Comparison of ENCODE assay signal across 16 cellular contexts in the genomic region with DNA sequence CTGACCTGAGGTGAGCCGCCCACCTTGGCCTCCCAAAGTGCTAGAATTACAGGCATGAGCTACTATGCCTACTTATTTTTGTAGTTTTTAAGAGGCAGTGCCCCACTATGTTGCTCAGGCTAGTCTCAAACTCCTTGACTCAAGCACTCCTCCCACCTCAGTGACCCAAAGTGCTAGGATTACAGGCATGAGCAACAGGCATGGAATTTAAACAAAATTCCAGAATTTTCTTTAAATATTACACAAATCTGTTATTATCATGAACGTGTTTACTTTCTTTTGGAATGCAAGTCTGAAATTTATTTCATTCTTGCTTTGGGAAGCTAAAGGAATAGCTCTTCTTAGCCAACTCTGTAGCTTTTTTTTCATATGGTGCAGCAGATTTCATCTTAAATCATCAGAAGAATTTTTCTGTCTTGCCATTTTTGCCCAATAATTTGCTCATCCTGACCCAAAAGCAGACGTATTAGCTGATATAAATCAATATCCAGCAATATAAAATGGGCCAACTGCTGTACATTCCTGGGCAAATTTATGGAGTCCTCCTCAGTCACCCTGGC. TPM values are rescaled to one million over a fixed set of nuclear protein-coding genes. Genes with fewer than 3 reads are reported as not detected.
DNase-seq lines count a peak whose midpoint lies in the region; ATAC-seq and TF ChIP-seq lines count a peak whose summit lies in the region.
"Had no signal": no experiment of that assay in that cellular context is flagged by ENCODE, and none has a peak within 500 bp of the region (broad histone marks: within the 10 kb centered on the region; RNA-seq: fewer than 3 reads in every experiment).

No MANE protein-coding gene starts in this region.

- TF ChIP-seq POLR2A in GM18505 (IDR thresholded peaks at IDR 0.05; ENCODE audit: borderline replicate concordance, extremely low read depth, insufficient read depth, insufficient read length) = no peak

- TF ChIP-seq CTCF in AG10803 (conservative IDR thresholded peaks at IDR 0.05; ENCODE audit: low read length) (no peak), RWPE2 (IDR thresholded peaks at IDR 0.05; ENCODE audit: poor library complexity, severe bottlenecking) (no peak), fibroblast of villous mesenchyme (IDR thresholded peaks at IDR 0.05; ENCODE audit: insufficient read depth, low read depth, low read length) (no peak)

- ATAC-seq in RWPE2 (ENCODE audit: low read depth) (peak; percentile 52; the same call in 2 of the 3 replicates), GM18505 (IDR thresholded peaks at IDR 0.05; ENCODE audit: unreplicated experiment) (no peak)

- H3K9me3 ChIP-seq in RWPE2 (ENCODE audit: severe bottlenecking) = no peaks in the 10 kb centered on the region

- no peaks in the 10 kb centered on the region for H3K27me3 ChIP-seq in RWPE2 (ENCODE audit: insufficient read depth, poor library complexity, severe bottlenecking)

- H3K27ac ChIP-seq in RWPE2 (ENCODE audit: poor library complexity, severe bottlenecking) = no peak overlapping the region

- H3K4me3 ChIP-seq in AG10803 (ENCODE audit: low read length) = no peak overlapping the region
- no peak overlapping the region for H3K4me3 ChIP-seq in RWPE2 (ENCODE audit: severe bottlenecking)
- H3K4me3 ChIP-seq in fibroblast of villous mesenchyme (ENCODE audit: low read depth, low read length) = no peak overlapping the region

- DNase-seq in AG10803 (ENCODE audit: low read depth) = peak; percentile 95
- peak; percentile 63 for DNase-seq in HCEC 1CT
- no peak for DNase-seq in RWPE2 (ENCODE audit: low spot score)
- peak; percentile 48 for DNase-seq in fibroblast of villous mesenchyme (ENCODE audit: low read depth)
- no peak for DNase-seq in DMS53 (lab: John Stamatoyannopoulos, UW)
- DNase-seq in COLO829 (ENCODE audit: low spot score) = no peak
- no peak for DNase-seq in NCI-H1092 (lab: John Stamatoyannopoulos, UW)
- DNase-seq: C1 segment of cervical spinal cord, IMR-90, NCI-H1105, NCI-H2081 treated with DMSO at 0.1 percent for 48 hours, NCI-H510A treated with DMSO at 0.1 percent for 48 hours, NCI-H774, SHP77 treated with DMSO at 0.1 percent for 48 hours had no signal

- H3K4me1 ChIP-seq in RWPE2 (ENCODE audit: insufficient read depth, poor library complexity, severe bottlenecking) = no peaks in the 10 kb centered on the region

- H3K36me3 ChIP-seq in RWPE2 (ENCODE audit: low read depth) = no peaks in the 10 kb centered on the region

RNA-seq across cellular contexts. Expression of gene ZFY, which starts 27.8 kb away (rescaled TPM):
- total RNA-seq in fibroblast of villous mesenchyme = 1.7 TPM in 1 of 2 replicates, not detected in the other
- total RNA-seq: IMR-90, RPMI7951 had no signal

Comparison
In these comparisons a context has a peak if more than half of its experiments do, and no peak if none do; other contexts are left out.
1. DNase-seq: peak in AG10803 (single experiment), HCEC 1CT (single experiment) and fibroblast of villous mesenchyme (single experiment); none in RWPE2 (single experiment), DMS53 (single experiment), COLO829 (single experiment) and NCI-H1092 (single experiment).